Comparison of ENCODE assay signal across 8 cellular contexts in the genomic region with DNA sequence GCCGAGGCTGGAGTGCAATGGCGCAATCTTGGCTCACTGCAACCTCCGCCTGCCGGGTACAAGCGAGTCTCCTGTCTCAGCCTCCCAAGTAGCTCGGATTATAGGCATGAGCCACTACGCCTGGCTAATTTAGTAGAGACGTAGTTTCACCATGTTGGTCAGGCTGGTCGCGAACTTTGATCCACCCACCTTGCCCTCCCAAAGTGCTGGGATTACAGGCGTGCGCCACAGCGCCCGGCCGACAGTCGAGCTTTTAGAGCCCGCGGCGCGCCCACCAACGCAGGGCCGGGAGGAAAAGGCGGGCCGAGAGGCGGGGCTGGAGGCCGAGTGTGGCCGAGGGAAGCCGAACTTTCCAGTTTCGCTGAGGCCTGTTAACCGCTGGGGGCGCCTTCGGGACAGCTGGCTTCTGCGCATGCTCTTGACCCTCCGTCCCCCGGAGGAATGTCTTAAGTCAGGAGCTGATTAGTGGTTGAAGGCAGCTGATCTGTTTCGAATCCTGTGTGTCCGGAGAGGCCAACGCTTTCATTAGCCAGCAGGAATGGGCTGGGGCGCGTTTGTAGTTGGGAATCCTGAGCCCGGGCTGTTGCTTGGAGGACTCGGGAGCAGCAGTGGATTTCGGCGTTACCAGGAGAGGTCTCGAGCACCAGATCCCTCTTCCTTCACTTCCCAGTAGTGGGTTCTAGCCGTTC. TPM values are rescaled to one million over a fixed set of nuclear protein-coding genes. Genes with fewer than 3 reads are reported as not detected.
A peak's percentile ranks its signal among the peaks of the same experiment; 100 is the strongest.
DNase-seq lines count a peak whose midpoint lies in the region; ATAC-seq and TF ChIP-seq lines count a peak whose summit lies in the region.

No MANE protein-coding gene starts in this region.

- H4K20me1 ChIP-seq in GM23248 (ENCODE audit: insufficient read depth) = no peaks in the 10 kb centered on the region

- H3K4me2 ChIP-seq in GM23248 (ENCODE audit: unreplicated experiment) = peak overlapping the region; percentile 91

- POLR2A ChIA-PET in naive thymus-derived CD4-positive, alpha-beta T cell (lab: Charles Lee) = interaction anchor here (0.6 to 3.8 kb wide), 6 partner anchors 10 to 1102 kb away, joined by 3 to 138 read pairs (median 4); a partner anchor contains a TSS

- H3K4me1 ChIP-seq in GM23248 (ENCODE audit: insufficient read depth) = peaks cover 9% of the 10 kb centered on the region
- peaks cover 10 to 17% of the 10 kb centered on the region in 2 donors for H3K4me1 ChIP-seq in naive thymus-derived CD4-positive, alpha-beta T cell (ENCODE audit: control insufficient read depth in 2 of 2, insufficient read depth in 2 of 2, low read length in 2 of 2)

- peak overlapping the region; percentile 75 for H3K4me3 ChIP-seq in GM23248
- H3K4me3 ChIP-seq in fibroblast of mammary gland (ENCODE audit: control insufficient read depth, low read depth, low read length) = peak overlapping the region; percentile 62
- H3K4me3 ChIP-seq in naive thymus-derived CD4-positive, alpha-beta T cell (ENCODE audit: low read length) = peak overlapping the region; percentile 84

- H3K9ac ChIP-seq in GM23248 = peak overlapping the region; percentile 84

- H3K4me1 Mint-ChIP-seq in activated T-helper 17 cell treated with anti-CD3 and anti-CD28 coated beads, Interleukin-2, amount 50 U/mL, for 72 hours = peaks cover 6% of the 10 kb centered on the region
- H3K4me1 Mint-ChIP-seq in naive thymus-derived CD4-positive, alpha-beta T cell = peaks cover 10 to 51% (median 37%) of the 10 kb centered on the region in 7 donors
- peaks cover 21% of the 10 kb centered on the region for H3K4me1 Mint-ChIP-seq in stimulated activated memory B cell treated with anti-CD40 and anti-IgM and Interleukin-4, amounts not matched to agents 10 μg/mL and 1 μg/mL and 100 μg/mL, for 72 hours

- peaks cover 14% of the 10 kb centered on the region for H3K36me3 Mint-ChIP-seq in activated T-helper 17 cell treated with anti-CD3 and anti-CD28 coated beads, Interleukin-2, amount 50 U/mL, for 72 hours (ENCODE audit: low read depth)
- peaks cover 0 to 6% (median 0%) of the 10 kb centered on the region in 5 donors for H3K36me3 Mint-ChIP-seq in naive thymus-derived CD4-positive, alpha-beta T cell
- H3K36me3 Mint-ChIP-seq in stimulated activated memory B cell treated with anti-CD40 and anti-IgM and Interleukin-4, amounts not matched to agents 10 μg/mL and 1 μg/mL and 100 μg/mL, for 72 hours = no peaks in the 10 kb centered on the region

- peak overlapping the region; percentile 83 for H3K4me3 Mint-ChIP-seq in activated T-helper 17 cell treated with anti-CD3 and anti-CD28 coated beads, Interleukin-2, amount 50 U/mL, for 72 hours
- peak overlapping the region; percentile 87 to 95 (median 92) for H3K4me3 Mint-ChIP-seq in naive thymus-derived CD4-positive, alpha-beta T cell
- H3K4me3 Mint-ChIP-seq in stimulated activated memory B cell treated with anti-CD40 and anti-IgM and Interleukin-4, amounts not matched to agents 10 μg/mL and 1 μg/mL and 100 μg/mL, for 72 hours = peak overlapping the region; percentile 91

- WGBS in GM23248 (ENCODE audit: low coverage in 1 of 2, low lambda C conversion rate in 2 of 2, missing lambda C conversion rate in 2 of 2), 2 experiments = 5 to 7% methylated on average over 46 of the region's 46 CpGs

- H3K9me3 Mint-ChIP-seq in activated T-helper 17 cell treated with anti-CD3 and anti-CD28 coated beads, Interleukin-2, amount 50 U/mL, for 72 hours = no peaks in the 10 kb centered on the region
- H3K9me3 Mint-ChIP-seq in naive thymus-derived CD4-positive, alpha-beta T cell = no peaks in the 10 kb centered on the region
- no peaks in the 10 kb centered on the region for H3K9me3 Mint-ChIP-seq in stimulated activated memory B cell treated with anti-CD40 and anti-IgM and Interleukin-4, amounts not matched to agents 10 μg/mL and 1 μg/mL and 100 μg/mL, for 72 hours

- peak overlapping the region; percentile 81 for H3K27ac Mint-ChIP-seq in activated T-helper 17 cell treated with anti-CD3 and anti-CD28 coated beads, Interleukin-2, amount 50 U/mL, for 72 hours
- peak overlapping the region; percentile 79 to 97 (median 91) for H3K27ac Mint-ChIP-seq in naive thymus-derived CD4-positive, alpha-beta T cell
- H3K27ac Mint-ChIP-seq in stimulated activated memory B cell treated with anti-CD40 and anti-IgM and Interleukin-4, amounts not matched to agents 10 μg/mL and 1 μg/mL and 100 μg/mL, for 72 hours = peak overlapping the region; percentile 87

- no peaks in the 10 kb centered on the region for H3K27me3 Mint-ChIP-seq in activated T-helper 17 cell treated with anti-CD3 and anti-CD28 coated beads, Interleukin-2, amount 50 U/mL, for 72 hours
- peaks cover 0 to 17% (median 0%) of the 10 kb centered on the region in 5 donors for H3K27me3 Mint-ChIP-seq in naive thymus-derived CD4-positive, alpha-beta T cell
- no peaks in the 10 kb centered on the region for H3K27me3 Mint-ChIP-seq in stimulated activated memory B cell treated with anti-CD40 and anti-IgM and Interleukin-4, amounts not matched to agents 10 μg/mL and 1 μg/mL and 100 μg/mL, for 72 hours

- H3F3A ChIP-seq in GM23248 (ENCODE audit: insufficient read depth) = peaks cover 38% of the 10 kb centered on the region

- CTCF ChIA-PET in naive thymus-derived CD4-positive, alpha-beta T cell (lab: Charles Lee) = interaction anchor here (0.6 to 1.8 kb wide), 10 partner anchors 9 to 969 kb away, joined by 3 to 17 read pairs (median 3); a partner anchor contains a TSS

- DNase-seq in EH (ENCODE audit: low read depth) (peak; percentile 98), GM23248 (peak; percentile 98), RPMI7951 (ENCODE audit: low read depth) (peak; percentile 98), fibroblast of mammary gland (ENCODE audit: low read depth) (peak; percentile 99)
- peak; percentile 84 to 90 (median 89) for DNase-seq in naive thymus-derived CD4-positive, alpha-beta T cell

- no peaks in the 10 kb centered on the region for H3K9me3 ChIP-seq in GM23248 (ENCODE audit: low read depth)
- H3K9me3 ChIP-seq in naive thymus-derived CD4-positive, alpha-beta T cell (ENCODE audit: control insufficient read depth in 2 of 3, low read length in 3 of 3) = no peaks in the 10 kb centered on the region

- H3K79me2 ChIP-seq in GM23248 (ENCODE audit: insufficient read depth) = no peaks in the 10 kb centered on the region

- TF ChIP-seq CTCF in LNCAP (IDR thresholded peaks at IDR 0.05) (peak; percentile 84), fibroblast of mammary gland (conservative IDR thresholded peaks at IDR 0.05; ENCODE audit: control insufficient read depth, insufficient read depth, low read depth, low read length) (peak; percentile 74)

- no peaks in the 10 kb centered on the region for H3K27me3 ChIP-seq in GM23248 (replicated peaks; ENCODE audit: insufficient read depth)
- H3K27me3 ChIP-seq in naive thymus-derived CD4-positive, alpha-beta T cell (ENCODE audit: control insufficient read depth in 2 of 2, insufficient read depth in 2 of 2, low read length in 2 of 2) = no peaks in the 10 kb centered on the region

- peak overlapping the region; percentile 97 for H2AFZ ChIP-seq in GM23248

- intact Hi-C loops in naive thymus-derived CD4-positive, alpha-beta T cell (cut with micrococcal nuclease) = loop anchor here (1.0 to 5.0 kb wide), 4 partner anchors 10 to 405 kb away; a partner anchor contains a TSS

- in situ Hi-C loops in GM23248 (cut with MboI) = no loop called here

- H3K36me3 ChIP-seq in GM23248 (ENCODE audit: low read depth) = no peaks in the 10 kb centered on the region
- no peaks in the 10 kb centered on the region for H3K36me3 ChIP-seq in naive thymus-derived CD4-positive, alpha-beta T cell (ENCODE audit: control insufficient read depth in 2 of 3, insufficient read depth in 3 of 3, low read length in 3 of 3)

- H3K9me2 ChIP-seq in GM23248 (ENCODE audit: insufficient read depth) = no peaks in the 10 kb centered on the region

- ATAC-seq in activated T-helper 17 cell treated with anti-CD3 and anti-CD28 coated beads, Interleukin-2, amount 50 U/mL, for 72 hours (replicated peaks) = peak; percentile 95
- peak; percentile 99 for ATAC-seq in naive thymus-derived CD4-positive, alpha-beta T cell
- ATAC-seq in stimulated activated memory B cell treated with anti-CD40 and anti-IgM and Interleukin-4, amounts not matched to agents 10 μg/mL and 1 μg/mL and 100 μg/mL, for 72 hours = peak; percentile 98

- peak overlapping the region; percentile 88 for H3K27ac ChIP-seq in GM23248
- peak overlapping the region; percentile 91 for H3K27ac ChIP-seq in naive thymus-derived CD4-positive, alpha-beta T cell (ENCODE audit: low read depth, low read length)

RNA-seq across cellular contexts. Expression of a gene that starts 10.0 kb away (rescaled TPM):
- 167 and 172 TPM in 2 replicates for total RNA-seq in GM23248 (2014; rRNA removed; shearing (Covaris generic))
- polyA plus RNA-seq in GM23248 (2016; fragmentation: Nextera tagmentation; extraction: Ambion mirVana) = 952 and 963 TPM in 2 replicates
- 269 and 279 TPM in 2 replicates for total RNA-seq in RPMI7951 (2014; rRNA removed; shearing (Covaris generic))
- 1,000 to 10,000 TPM; 1,985 to 2,291 TPM for total RNA-seq in activated T-helper 17 cell treated with anti-CD3 and anti-CD28 coated beads, Interleukin-2, amount 50 U/mL, for 72 hours
- total RNA-seq in naive thymus-derived CD4-positive, alpha-beta T cell = 1,000 to 10,000 TPM; 1,719 to 2,941 (median 2,467) TPM
- 1,000 to 10,000 TPM; 2,508 to 3,527 TPM for polyA plus RNA-seq in naive thymus-derived CD4-positive, alpha-beta T cell

RNA-seq across cellular contexts. Expression of a gene that starts 48.5 kb away (rescaled TPM):
- total RNA-seq in GM23248 (2014; rRNA removed; shearing (Covaris generic)) = 29.3 and 29.4 TPM in 2 replicates
- 27.6 and 28.8 TPM in 2 replicates for polyA plus RNA-seq in GM23248 (2016; fragmentation: Nextera tagmentation; extraction: Ambion mirVana)
- 134 and 151 TPM in 2 replicates for total RNA-seq in RPMI7951 (2014; rRNA removed; shearing (Covaris generic))
- 10 to 100 TPM; 51.3 to 54.5 TPM for total RNA-seq in activated T-helper 17 cell treated with anti-CD3 and anti-CD28 coated beads, Interleukin-2, amount 50 U/mL, for 72 hours
- total RNA-seq in naive thymus-derived CD4-positive, alpha-beta T cell = 10 to 100 TPM in 1 of 5 experiments, 1 to 10 TPM in 1, under 1 TPM in 2, not detected in 1; 0.30 to 39.4 (median 0.72) TPM
- not detected for polyA plus RNA-seq in naive thymus-derived CD4-positive, alpha-beta T cell

Comparison
In these comparisons a context has a peak if more than half of its experiments do, and no peak if none do; other contexts are left out.
1. Peak in every context shown above with its lines: DNase-seq, ATAC-seq, H3K4me3 ChIP-seq and H3K27ac ChIP-seq.